17 cellular contexts compared by ENCODE assay signal in genomic region chr4:122588453-122589238, GRCh38. TPM values are rescaled to one million over a fixed set of nuclear protein-coding genes. Genes with fewer than 3 reads are reported as not detected.
DNase-seq lines count a peak whose midpoint lies in the region; ATAC-seq and TF ChIP-seq lines count a peak whose summit lies in the region.
"Had no signal": no experiment of that assay in that cellular context is flagged by ENCODE, and none has a peak within 500 bp of the region (broad histone marks: within the 10 kb centered on the region; RNA-seq: fewer than 3 reads in every experiment).

No MANE protein-coding gene starts in this region.

- no peak for TF ChIP-seq EP300 in ovary (IDR thresholded peaks at IDR 0.05)

- H3K9me3 ChIP-seq in ovary: no peaks in the 10 kb centered on the region
- H3K9me3 ChIP-seq in CD8-positive, alpha-beta memory T cell (ENCODE audit: low read length): no peaks in the 10 kb centered on the region

- H3K27me3 ChIP-seq in ovary (no peaks in the 10 kb centered on the region), GM23338 (ENCODE audit: insufficient read depth) (no peaks in the 10 kb centered on the region)
- H3K27me3 ChIP-seq in CD8-positive, alpha-beta memory T cell (ENCODE audit: insufficient read depth, low read length, poor library complexity, severe bottlenecking): no peaks in the 10 kb centered on the region

- H2AFZ ChIP-seq in GM23338: no peak overlapping the region

- H3K4me1 ChIP-seq in ovary (ENCODE audit: insufficient read depth): peaks cover 2% of the 10 kb centered on the region
- H3K4me1 ChIP-seq in GM23338 (ENCODE audit: insufficient read depth): no peaks in the 10 kb centered on the region
- peaks cover 11% of the 10 kb centered on the region for H3K4me1 ChIP-seq in CD8-positive, alpha-beta memory T cell (ENCODE audit: insufficient read depth, low read length)

- H3K9me2 ChIP-seq in GM23338 (ENCODE audit: insufficient read depth): peaks cover 15% of the 10 kb centered on the region; the same call in 1 of the 2 replicates

- H3K9me3 Mint-ChIP-seq in GM23338: no peaks in the 10 kb centered on the region
- H3K9me3 Mint-ChIP-seq in CD8-positive, alpha-beta memory T cell: no peaks in the 10 kb centered on the region
- H3K9me3 Mint-ChIP-seq: activated naive CD8-positive, alpha-beta T cell treated with anti-CD3 and anti-CD28 coated beads for 36 hours had no signal

- no peaks in the 10 kb centered on the region for H3F3A ChIP-seq in GM23338 (replicated peaks; ENCODE audit: low read depth)

- 70 to 71% (median 71%) methylated on average over 4 of the region's 4 CpGs for WGBS in ovary, 3 donors

- TF ChIP-seq POLR2A in ovary (IDR thresholded peaks at IDR 0.05): no peak

- no peak overlapping the region for H3K4me2 ChIP-seq in GM23338

- no peaks in the 10 kb centered on the region for H3K4me1 Mint-ChIP-seq in GM23338
- peaks cover 3 to 12% (median 10%) of the 10 kb centered on the region in 3 donors for H3K4me1 Mint-ChIP-seq in CD8-positive, alpha-beta memory T cell

- no peaks in the 10 kb centered on the region for H3K27me3 Mint-ChIP-seq in GM23338 (ENCODE audit: insufficient read depth, low read depth, poor library complexity)
- H3K27me3 Mint-ChIP-seq in CD8-positive, alpha-beta memory T cell: peaks cover 0 to 1% of the 10 kb centered on the region in 2 donors
- H3K27me3 Mint-ChIP-seq: activated naive CD8-positive, alpha-beta T cell treated with anti-CD3 and anti-CD28 coated beads for 36 hours had no signal

- H3K4me3 ChIP-seq in AG04449 (ENCODE audit: low read depth, low read length): no peak overlapping the region
- H3K4me3 ChIP-seq in fibroblast of mammary gland (ENCODE audit: control insufficient read depth, low read depth, low read length): no peak overlapping the region
- H3K4me3 ChIP-seq in ovary: no peak overlapping the region
- H3K4me3 ChIP-seq in GM23338: no peak overlapping the region
- no peak overlapping the region for H3K4me3 ChIP-seq in CD8-positive, alpha-beta memory T cell (ENCODE audit: low read length)

- TF ChIP-seq CTCF in AG04449 (IDR thresholded peaks at IDR 0.05; ENCODE audit: insufficient read depth, low read length, missing control alignments): no peak
- TF ChIP-seq CTCF in fibroblast of mammary gland (conservative IDR thresholded peaks at IDR 0.05; ENCODE audit: control insufficient read depth, insufficient read depth, low read depth, low read length): no peak
- TF ChIP-seq CTCF in ovary (IDR thresholded peaks at IDR 0.05): no peak
- no peak for TF ChIP-seq CTCF in GM23338 (conservative IDR thresholded peaks at IDR 0.05; ENCODE audit: low read depth in 2 of 2)

- no peak overlapping the region for H3K4me3 Mint-ChIP-seq in GM23338
- H3K4me3 Mint-ChIP-seq in CD8-positive, alpha-beta memory T cell: no peak overlapping the region
- H3K4me3 Mint-ChIP-seq: activated naive CD8-positive, alpha-beta T cell treated with anti-CD3 and anti-CD28 coated beads for 36 hours had no signal

- intact Hi-C loops in ovary (cut with DNase I): no loop called here

- H3K27ac ChIP-seq in ovary (no peak overlapping the region), GM23338 (ENCODE audit: low read depth) (no peak overlapping the region)
- H3K27ac ChIP-seq in CD8-positive, alpha-beta memory T cell (ENCODE audit: low read depth, low read length): no peak overlapping the region

- DNase-seq in AG04449 (ENCODE audit: low read depth, low spot score) (peak; percentile 16), SIG-M5 (lab: John Stamatoyannopoulos, UW) (peak; percentile 84), fibroblast of mammary gland (ENCODE audit: low read depth) (peak; percentile 79), ovary (no peak), GM23338 (ENCODE audit: low spot score) (no peak)
- DNase-seq in CD8-positive, alpha-beta memory T cell: no peak
- no peak for DNase-seq in NK-92 treated with Interleukin-12 subunit alpha and Interleukin-12 subunit beta, amount 100 ng/mL, for 24 hours (lab: John Stamatoyannopoulos, UW)
- DNase-seq: activated CD4-positive, CD25-positive, alpha-beta regulatory T cell treated with anti-CD3 and anti-CD28 coated beads, Interleukin-2, amount 50 U/mL, for 72 hours; activated naive CD8-positive, alpha-beta T cell treated with anti-CD3 and anti-CD28 coated beads for 36 hours; activated T-cell treated with anti-CD3 and anti-CD28 coated beads for 4 hours; MM.1S; NCI-H2171 treated with DMSO at 0.1 percent for 48 hours; occipital lobe had no signal

- H4K20me1 ChIP-seq in GM23338 (replicated peaks; ENCODE audit: insufficient read depth): no peaks in the 10 kb centered on the region

- H3K36me3 Mint-ChIP-seq in GM23338 (ENCODE audit: low read depth): no peaks in the 10 kb centered on the region
- no peaks in the 10 kb centered on the region for H3K36me3 Mint-ChIP-seq in CD8-positive, alpha-beta memory T cell
- H3K36me3 Mint-ChIP-seq: activated naive CD8-positive, alpha-beta T cell treated with anti-CD3 and anti-CD28 coated beads for 36 hours had no signal

- H3K27ac Mint-ChIP-seq in GM23338: no peak overlapping the region
- H3K27ac Mint-ChIP-seq in CD8-positive, alpha-beta memory T cell: no peak overlapping the region
- H3K27ac Mint-ChIP-seq: activated naive CD8-positive, alpha-beta T cell treated with anti-CD3 and anti-CD28 coated beads for 36 hours had no signal

- POLR2A ChIA-PET in AG04449 (lab: Yijun Ruan, JAX): no interaction called here
- POLR2A ChIA-PET in CD8-positive, alpha-beta memory T cell (lab: Charles Lee): no interaction called here

- no peaks in the 10 kb centered on the region for H3K79me2 ChIP-seq in GM23338 (replicated peaks; ENCODE audit: insufficient read depth)

- no peaks in the 10 kb centered on the region for H3K36me3 ChIP-seq in ovary
- no peaks in the 10 kb centered on the region for H3K36me3 ChIP-seq in GM23338 (ENCODE audit: insufficient read depth)
- no peaks in the 10 kb centered on the region for H3K36me3 ChIP-seq in CD8-positive, alpha-beta memory T cell (ENCODE audit: insufficient read depth, low read length)

- CTCF ChIA-PET in AG04449 (lab: Yijun Ruan, JAX): interaction anchor here (0.8 to 3.5 kb wide), 3 partner anchors 11 to 342 kb away, joined by 3 to 22 read pairs (median 3); no protein-coding TSS in a partner anchor
- CTCF ChIA-PET in CD8-positive, alpha-beta memory T cell (lab: Charles Lee): interaction anchor here (1.5 kb wide), 1 partner anchor 10 kb away, joined by 3 read pairs; no protein-coding TSS in a partner anchor

- ATAC-seq in HG02610 (IDR thresholded peaks at IDR 0.05; ENCODE audit: unreplicated experiment): peak; percentile 29
- ATAC-seq in GM23338: no peak

TF ChIP-seq in GM23338, 12 proteins besides CTCF, POLR2A, EP300 and RAD21 (continues in another document):
- TF ChIP-seq EZH2 (IDR thresholded peaks at IDR 0.05; ENCODE audit: low read depth, unreplicated experiment) (no peak), POLR2AphosphoS5 (IDR thresholded peaks at IDR 0.05; ENCODE audit: low read depth) (no peak), EZH2phosphoT487 (IDR thresholded peaks at IDR 0.05; ENCODE audit: unreplicated experiment) (no peak), CREB1 (CRISPR knock-in tag; IDR thresholded peaks at IDR 0.05; ENCODE audit: low read depth) (no peak), NANOG (IDR thresholded peaks at IDR 0.05; ENCODE audit: borderline replicate concordance) (no peak), JUNB (IDR thresholded peaks at IDR 0.05; ENCODE audit: unreplicated experiment) (no peak), STAT1 (IDR thresholded peaks at IDR 0.05; ENCODE audit: unreplicated experiment) (no peak), ZNF114 (CRISPR knock-in tag; IDR thresholded peaks at IDR 0.05) (no peak), ZNF331 (CRISPR knock-in tag; IDR thresholded peaks at IDR 0.05; ENCODE audit: low read depth) (no peak), REST (IDR thresholded peaks at IDR 0.05; ENCODE audit: unreplicated experiment) (no peak), ETS1 (IDR thresholded peaks at IDR 0.05) (no peak)

RNA-seq across cellular contexts. Expression of gene IL21, which starts 32.2 kb away (rescaled TPM):
- total RNA-seq in ovary: under 1 TPM in 1 of 7 donors, not detected in 6; 0.31 TPM
- not detected for polyA plus RNA-seq in ovary
- total RNA-seq in GM23338 (2014; rRNA removed; shearing (Covaris generic)): not detected in 2 replicates
- not detected in 2 replicates for polyA plus RNA-seq in GM23338 (2016; fragmentation: Nextera tagmentation; extraction: Ambion mirVana)
- 1 to 10 TPM; 3.1 to 3.5 TPM for total RNA-seq in CD8-positive, alpha-beta memory T cell
- not detected for polyA plus RNA-seq in CD8-positive, alpha-beta memory T cell
- total RNA-seq: activated naive CD8-positive, alpha-beta T cell treated with anti-CD3 and anti-CD28 coated beads for 36 hours; mesenteric fat pad; occipital lobe; subcutaneous adipose tissue had no signal
- polyA plus RNA-seq: esophagus had no signal

Comparison
In these comparisons a context has a peak if more than half of its experiments do, and no peak if none do; other contexts are left out.
1. DNase-seq: peak in AG04449 (single experiment), SIG-M5 (single experiment) and fibroblast of mammary gland (single experiment); none in ovary (0 of 5), GM23338 (single experiment), CD8-positive, alpha-beta memory T cell (0 of 5) and NK-92 treated with Interleukin-12 subunit alpha and Interleukin-12 subunit beta, amount 100 ng/mL, for 24 hours (single experiment).